In genomic region chr6:3421763-3422456, GRCh38 we compare ENCODE assay signal across 1 cellular context.
TF ChIP-seq lines count a peak whose summit lies in the region.

No MANE protein-coding gene starts in this region.

TF ChIP-seq in GM12878, 131 proteins besides CTCF, POLR2A, EP300 and RAD21 (continued from another document):
- no peak for TF ChIP-seq SKIL (IDR thresholded peaks at IDR 0.05; ENCODE audit: low read depth, poor library complexity, severe bottlenecking)
- TF ChIP-seq, protein P1, sequence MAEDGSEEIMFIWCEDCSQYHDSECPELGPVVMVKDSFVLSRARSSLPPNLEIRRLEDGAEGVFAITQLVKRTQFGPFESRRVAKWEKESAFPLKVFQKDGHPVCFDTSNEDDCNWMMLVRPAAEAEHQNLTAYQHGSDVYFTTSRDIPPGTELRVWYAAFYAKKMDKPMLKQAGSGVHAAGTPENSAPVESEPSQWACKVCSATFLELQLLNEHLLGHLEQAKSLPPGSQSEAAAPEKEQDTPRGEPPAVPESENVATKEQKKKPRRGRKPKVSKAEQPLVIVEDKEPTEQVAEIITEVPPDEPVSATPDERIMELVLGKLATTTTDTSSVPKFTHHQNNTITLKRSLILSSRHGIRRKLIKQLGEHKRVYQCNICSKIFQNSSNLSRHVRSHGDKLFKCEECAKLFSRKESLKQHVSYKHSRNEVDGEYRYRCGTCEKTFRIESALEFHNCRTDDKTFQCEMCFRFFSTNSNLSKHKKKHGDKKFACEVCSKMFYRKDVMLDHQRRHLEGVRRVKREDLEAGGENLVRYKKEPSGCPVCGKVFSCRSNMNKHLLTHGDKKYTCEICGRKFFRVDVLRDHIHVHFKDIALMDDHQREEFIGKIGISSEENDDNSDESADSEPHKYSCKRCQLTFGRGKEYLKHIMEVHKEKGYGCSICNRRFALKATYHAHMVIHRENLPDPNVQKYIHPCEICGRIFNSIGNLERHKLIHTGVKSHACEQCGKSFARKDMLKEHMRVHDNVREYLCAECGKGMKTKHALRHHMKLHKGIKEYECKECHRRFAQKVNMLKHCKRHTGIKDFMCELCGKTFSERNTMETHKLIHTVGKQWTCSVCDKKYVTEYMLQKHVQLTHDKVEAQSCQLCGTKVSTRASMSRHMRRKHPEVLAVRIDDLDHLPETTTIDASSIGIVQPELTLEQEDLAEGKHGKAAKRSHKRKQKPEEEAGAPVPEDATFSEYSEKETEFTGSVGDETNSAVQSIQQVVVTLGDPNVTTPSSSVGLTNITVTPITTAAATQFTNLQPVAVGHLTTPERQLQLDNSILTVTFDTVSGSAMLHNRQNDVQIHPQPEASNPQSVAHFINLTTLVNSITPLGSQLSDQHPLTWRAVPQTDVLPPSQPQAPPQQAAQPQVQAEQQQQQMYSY (CRISPR knock-in tag; IDR thresholded peaks at IDR 0.05), result no peak
- TF ChIP-seq LARP7 (IDR thresholded peaks at IDR 0.05), result no peak
- TF ChIP-seq ATF7 (IDR thresholded peaks at IDR 0.05; ENCODE audit: low read depth), result no peak
- TF ChIP-seq KAT2A (conservative IDR thresholded peaks at IDR 0.05; ENCODE audit: control insufficient read depth, low read depth, low read length), result no peak
- TF ChIP-seq E2F8 (IDR thresholded peaks at IDR 0.05; ENCODE audit: low read depth, partially characterized antibody), result no peak
- peak; percentile 44 for TF ChIP-seq MTA2 (IDR thresholded peaks at IDR 0.05; ENCODE audit: low read depth)
- peak; percentile 59; the same call in 1 of the 2 replicates for TF ChIP-seq IKZF1 (conservative IDR thresholded peaks at IDR 0.05)
- no peak for TF ChIP-seq MTA3 (IDR thresholded peaks at IDR 0.05; ENCODE audit: borderline replicate concordance, low read length)
- TF ChIP-seq IKZF2 (IDR thresholded peaks at IDR 0.05), result peak; percentile 65 to 67; a peak in 3 of 4 replicates
- no peak for TF ChIP-seq CBX3 (IDR thresholded peaks at IDR 0.05; ENCODE audit: borderline replicate concordance, low read depth)
- no peak for TF ChIP-seq SMAD1 (IDR thresholded peaks at IDR 0.05; ENCODE audit: low read depth, partially characterized antibody)
- TF ChIP-seq, protein P2, sequence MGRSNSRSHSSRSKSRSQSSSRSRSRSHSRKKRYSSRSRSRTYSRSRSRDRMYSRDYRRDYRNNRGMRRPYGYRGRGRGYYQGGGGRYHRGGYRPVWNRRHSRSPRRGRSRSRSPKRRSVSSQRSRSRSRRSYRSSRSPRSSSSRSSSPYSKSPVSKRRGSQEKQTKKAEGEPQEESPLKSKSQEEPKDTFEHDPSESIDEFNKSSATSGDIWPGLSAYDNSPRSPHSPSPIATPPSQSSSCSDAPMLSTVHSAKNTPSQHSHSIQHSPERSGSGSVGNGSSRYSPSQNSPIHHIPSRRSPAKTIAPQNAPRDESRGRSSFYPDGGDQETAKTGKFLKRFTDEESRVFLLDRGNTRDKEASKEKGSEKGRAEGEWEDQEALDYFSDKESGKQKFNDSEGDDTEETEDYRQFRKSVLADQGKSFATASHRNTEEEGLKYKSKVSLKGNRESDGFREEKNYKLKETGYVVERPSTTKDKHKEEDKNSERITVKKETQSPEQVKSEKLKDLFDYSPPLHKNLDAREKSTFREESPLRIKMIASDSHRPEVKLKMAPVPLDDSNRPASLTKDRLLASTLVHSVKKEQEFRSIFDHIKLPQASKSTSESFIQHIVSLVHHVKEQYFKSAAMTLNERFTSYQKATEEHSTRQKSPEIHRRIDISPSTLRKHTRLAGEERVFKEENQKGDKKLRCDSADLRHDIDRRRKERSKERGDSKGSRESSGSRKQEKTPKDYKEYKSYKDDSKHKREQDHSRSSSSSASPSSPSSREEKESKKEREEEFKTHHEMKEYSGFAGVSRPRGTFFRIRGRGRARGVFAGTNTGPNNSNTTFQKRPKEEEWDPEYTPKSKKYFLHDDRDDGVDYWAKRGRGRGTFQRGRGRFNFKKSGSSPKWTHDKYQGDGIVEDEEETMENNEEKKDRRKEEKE (IDR thresholded peaks at IDR 0.05), result no peak
- TF ChIP-seq TAF1 (IDR thresholded peaks at IDR 0.05; ENCODE audit: borderline replicate concordance, low read depth, low read length), result no peak
- TF ChIP-seq NR2F1 (conservative IDR thresholded peaks at IDR 0.05), result no peak
- TF ChIP-seq ZZZ3 (IDR thresholded peaks at IDR 0.05; ENCODE audit: control insufficient read depth, insufficient read length, low read depth), result no peak
- no peak for TF ChIP-seq CEBPB (IDR thresholded peaks at IDR 0.05; ENCODE audit: borderline replicate concordance in 1 of 2, low read depth in 2 of 2, low read length in 2 of 2)
- no peak for TF ChIP-seq ZSCAN29 (IDR thresholded peaks at IDR 0.05)
- TF ChIP-seq ESRRA (IDR thresholded peaks at IDR 0.05; ENCODE audit: low read length), result no peak
- TF ChIP-seq MYC (IDR thresholded peaks at IDR 0.05; ENCODE audit: insufficient read depth, insufficient read length, insufficient replicate concordance, low read length, severe bottlenecking), result no peak
- TF ChIP-seq RUNX3 (IDR thresholded peaks at IDR 0.05; ENCODE audit: low read length), result peak; percentile 13; the same call in 1 of the 2 replicates
- TF ChIP-seq KDM1A (IDR thresholded peaks at IDR 0.05; ENCODE audit: borderline replicate concordance), result no peak
- 0 out of 2 replicates have a peak, but pooled peaks have one; percentile 17 for TF ChIP-seq SMARCA5 (IDR thresholded peaks at IDR 0.05)
- TF ChIP-seq IRF4 (IDR thresholded peaks at IDR 0.05; ENCODE audit: low read depth, low read length), result no peak
- TF ChIP-seq, protein P3, sequence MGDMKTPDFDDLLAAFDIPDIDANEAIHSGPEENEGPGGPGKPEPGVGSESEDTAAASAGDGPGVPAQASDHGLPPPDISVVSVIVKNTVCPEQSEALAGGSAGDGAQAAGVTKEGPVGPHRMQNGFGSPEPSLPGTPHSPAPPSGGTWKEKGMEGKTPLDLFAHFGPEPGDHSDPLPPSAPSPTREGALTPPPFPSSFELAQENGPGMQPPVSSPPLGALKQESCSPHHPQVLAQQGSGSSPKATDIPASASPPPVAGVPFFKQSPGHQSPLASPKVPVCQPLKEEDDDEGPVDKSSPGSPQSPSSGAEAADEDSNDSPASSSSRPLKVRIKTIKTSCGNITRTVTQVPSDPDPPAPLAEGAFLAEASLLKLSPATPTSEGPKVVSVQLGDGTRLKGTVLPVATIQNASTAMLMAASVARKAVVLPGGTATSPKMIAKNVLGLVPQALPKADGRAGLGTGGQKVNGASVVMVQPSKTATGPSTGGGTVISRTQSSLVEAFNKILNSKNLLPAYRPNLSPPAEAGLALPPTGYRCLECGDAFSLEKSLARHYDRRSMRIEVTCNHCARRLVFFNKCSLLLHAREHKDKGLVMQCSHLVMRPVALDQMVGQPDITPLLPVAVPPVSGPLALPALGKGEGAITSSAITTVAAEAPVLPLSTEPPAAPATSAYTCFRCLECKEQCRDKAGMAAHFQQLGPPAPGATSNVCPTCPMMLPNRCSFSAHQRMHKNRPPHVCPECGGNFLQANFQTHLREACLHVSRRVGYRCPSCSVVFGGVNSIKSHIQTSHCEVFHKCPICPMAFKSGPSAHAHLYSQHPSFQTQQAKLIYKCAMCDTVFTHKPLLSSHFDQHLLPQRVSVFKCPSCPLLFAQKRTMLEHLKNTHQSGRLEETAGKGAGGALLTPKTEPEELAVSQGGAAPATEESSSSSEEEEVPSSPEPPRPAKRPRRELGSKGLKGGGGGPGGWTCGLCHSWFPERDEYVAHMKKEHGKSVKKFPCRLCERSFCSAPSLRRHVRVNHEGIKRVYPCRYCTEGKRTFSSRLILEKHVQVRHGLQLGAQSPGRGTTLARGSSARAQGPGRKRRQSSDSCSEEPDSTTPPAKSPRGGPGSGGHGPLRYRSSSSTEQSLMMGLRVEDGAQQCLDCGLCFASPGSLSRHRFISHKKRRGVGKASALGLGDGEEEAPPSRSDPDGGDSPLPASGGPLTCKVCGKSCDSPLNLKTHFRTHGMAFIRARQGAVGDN (IDR thresholded peaks at IDR 0.05), result peak; percentile 79
- TF ChIP-seq, protein P4, sequence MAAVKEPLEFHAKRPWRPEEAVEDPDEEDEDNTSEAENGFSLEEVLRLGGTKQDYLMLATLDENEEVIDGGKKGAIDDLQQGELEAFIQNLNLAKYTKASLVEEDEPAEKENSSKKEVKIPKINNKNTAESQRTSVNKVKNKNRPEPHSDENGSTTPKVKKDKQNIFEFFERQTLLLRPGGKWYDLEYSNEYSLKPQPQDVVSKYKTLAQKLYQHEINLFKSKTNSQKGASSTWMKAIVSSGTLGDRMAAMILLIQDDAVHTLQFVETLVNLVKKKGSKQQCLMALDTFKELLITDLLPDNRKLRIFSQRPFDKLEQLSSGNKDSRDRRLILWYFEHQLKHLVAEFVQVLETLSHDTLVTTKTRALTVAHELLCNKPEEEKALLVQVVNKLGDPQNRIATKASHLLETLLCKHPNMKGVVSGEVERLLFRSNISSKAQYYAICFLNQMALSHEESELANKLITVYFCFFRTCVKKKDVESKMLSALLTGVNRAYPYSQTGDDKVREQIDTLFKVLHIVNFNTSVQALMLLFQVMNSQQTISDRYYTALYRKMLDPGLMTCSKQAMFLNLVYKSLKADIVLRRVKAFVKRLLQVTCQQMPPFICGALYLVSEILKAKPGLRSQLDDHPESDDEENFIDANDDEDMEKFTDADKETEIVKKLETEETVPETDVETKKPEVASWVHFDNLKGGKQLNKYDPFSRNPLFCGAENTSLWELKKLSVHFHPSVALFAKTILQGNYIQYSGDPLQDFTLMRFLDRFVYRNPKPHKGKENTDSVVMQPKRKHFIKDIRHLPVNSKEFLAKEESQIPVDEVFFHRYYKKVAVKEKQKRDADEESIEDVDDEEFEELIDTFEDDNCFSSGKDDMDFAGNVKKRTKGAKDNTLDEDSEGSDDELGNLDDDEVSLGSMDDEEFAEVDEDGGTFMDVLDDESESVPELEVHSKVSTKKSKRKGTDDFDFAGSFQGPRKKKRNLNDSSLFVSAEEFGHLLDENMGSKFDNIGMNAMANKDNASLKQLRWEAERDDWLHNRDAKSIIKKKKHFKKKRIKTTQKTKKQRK (IDR thresholded peaks at IDR 0.05; ENCODE audit: low read depth, low read length), result no peak
- no peak for TF ChIP-seq RBBP5 (conservative IDR thresholded peaks at IDR 0.05)
- no peak for TF ChIP-seq HCFC1 (IDR thresholded peaks at IDR 0.05; ENCODE audit: low read length)
- TF ChIP-seq DPF2 (IDR thresholded peaks at IDR 0.05), result 0 out of 2 replicates have a peak, but pooled peaks have one; percentile 26
- TF ChIP-seq SPI1 (IDR thresholded peaks at IDR 0.05; ENCODE audit: borderline replicate concordance, insufficient read depth, low read depth, low read length), result peak; percentile 82
